Comparison of ENCODE assay signal across 9 cellular contexts in the genomic region with DNA sequence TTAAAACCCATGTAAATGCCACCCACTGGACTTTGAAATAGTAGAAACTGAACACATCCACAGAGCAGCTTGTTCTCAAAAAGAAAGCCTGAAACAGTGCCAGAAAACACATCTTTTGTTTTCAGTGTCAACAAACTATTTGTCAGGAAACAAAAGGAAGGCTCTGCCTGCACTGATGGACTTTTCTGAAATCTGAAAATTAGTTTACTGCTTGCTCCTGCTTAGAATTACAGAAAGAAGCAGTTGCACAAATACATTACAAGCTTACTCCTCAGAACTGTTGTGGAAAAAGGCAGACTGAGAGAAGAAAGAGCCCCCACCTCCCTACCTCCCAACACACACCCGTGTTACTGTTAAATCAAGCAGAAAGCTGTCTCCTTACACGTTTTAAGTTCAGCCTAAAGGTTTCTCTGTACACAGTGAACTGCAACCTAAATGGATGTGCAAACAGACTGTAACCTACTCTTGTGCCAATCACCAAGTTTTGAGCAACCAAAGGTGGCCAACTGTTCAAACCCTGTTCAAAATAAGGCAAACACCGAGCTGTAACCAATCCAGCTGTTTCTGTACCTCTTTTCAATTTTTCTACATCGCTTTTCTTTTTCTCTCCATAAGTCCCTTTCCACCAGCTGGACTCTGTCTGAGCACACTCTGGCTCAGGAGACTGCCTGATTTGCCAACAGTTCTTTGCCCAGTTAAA. TPM values are rescaled to one million over a fixed set of nuclear protein-coding genes. Genes with fewer than 3 reads are reported as not detected.
DNase-seq lines count a peak whose midpoint lies in the region; ATAC-seq, FAIRE-seq and TF ChIP-seq lines count a peak whose summit lies in the region.
"Had no signal": no experiment of that assay in that cellular context is flagged by ENCODE, and none has a peak within 500 bp of the region (broad histone marks: within the 10 kb centered on the region; RNA-seq: fewer than 3 reads in every experiment).

No MANE protein-coding gene starts in this region.

- no peak for TF ChIP-seq POLR2A in GM12891 (IDR thresholded peaks at IDR 0.05; ENCODE audit: low read depth, low read length)

- H3K9me3 Mint-ChIP-seq in naive B cell: no peaks in the 10 kb centered on the region
- no peaks in the 10 kb centered on the region for H3K9me3 Mint-ChIP-seq in stimulated activated naive CD8-positive, alpha-beta T cell treated with anti-CD3 and anti-CD28 coated beads, Interleukin-15, amount 100 ng/mL, for 72 hours
- H3K9me3 Mint-ChIP-seq: activated naive CD4-positive, alpha-beta T cell treated with anti-CD3 and anti-CD28 coated beads, Interleukin-2, amount 50 U/mL, for 24 hours had no signal

- FAIRE-seq in GM12891 (lab: Jason Lieb, UNC): peak; percentile 93

- peaks cover 42 to 50% (median 45%) of the 10 kb centered on the region in 3 donors for H3K4me1 Mint-ChIP-seq in naive B cell
- H3K4me1 Mint-ChIP-seq in stimulated activated naive CD8-positive, alpha-beta T cell treated with anti-CD3 and anti-CD28 coated beads, Interleukin-15, amount 100 ng/mL, for 72 hours: peaks cover 4% of the 10 kb centered on the region

- peak; percentile 34 for ATAC-seq in HG02885 (IDR thresholded peaks at IDR 0.05; ENCODE audit: poor library complexity, unreplicated experiment)
- no peak for ATAC-seq in naive B cell (ENCODE audit: low read depth in 2 of 2)
- no peak for ATAC-seq in SK-N-SH treated with all-trans-retinoic acid at 6 μM for 48 hours
- no peak for ATAC-seq in stimulated activated naive CD8-positive, alpha-beta T cell treated with anti-CD3 and anti-CD28 coated beads, Interleukin-15, amount 100 ng/mL, for 72 hours

- CTCF ChIA-PET in HEK293T (lab: Yijun Ruan, JAX): interaction anchor here (0.5 kb wide), 1 partner anchor 121 kb away, joined by 3 read pairs; no protein-coding TSS in a partner anchor

- no peaks in the 10 kb centered on the region for H3K36me3 Mint-ChIP-seq in naive B cell
- H3K36me3 Mint-ChIP-seq: activated naive CD4-positive, alpha-beta T cell treated with anti-CD3 and anti-CD28 coated beads, Interleukin-2, amount 50 U/mL, for 24 hours had no signal

- no peak for DNase-seq in GM12891 (ENCODE audit: insufficient read length, low spot score)
- peak; percentile 34 to 71 for DNase-seq in cardiac fibroblast (ENCODE audit: low read depth in 2 of 2)
- no peak for DNase-seq in naive B cell
- DNase-seq in HEK293T (ENCODE audit: extremely low spot score): no peak
- DNase-seq in mesenteric fat pad (ENCODE audit: low spot score): no peak
- DNase-seq in stimulated activated naive CD8-positive, alpha-beta T cell treated with anti-CD3 and anti-CD28 coated beads, Interleukin-15, amount 100 ng/mL, for 72 hours: no peak

- no peak overlapping the region for H3K4me3 ChIP-seq in cardiac fibroblast (replicated peaks in 1 of 2; ENCODE audit: low read depth in 2 of 2, low read length in 2 of 2)

- no peak for TF ChIP-seq CTCF in cardiac fibroblast (IDR thresholded peaks at IDR 0.05; ENCODE audit: low read depth, low read length)

- peak overlapping the region in 5 of 8 donors; percentile 31 to 84 (median 63) for H3K4me3 Mint-ChIP-seq in naive B cell
- H3K4me3 Mint-ChIP-seq in stimulated activated naive CD8-positive, alpha-beta T cell treated with anti-CD3 and anti-CD28 coated beads, Interleukin-15, amount 100 ng/mL, for 72 hours: no peak overlapping the region
- H3K4me3 Mint-ChIP-seq: activated naive CD4-positive, alpha-beta T cell treated with anti-CD3 and anti-CD28 coated beads, Interleukin-2, amount 50 U/mL, for 24 hours had no signal

- H3K27ac Mint-ChIP-seq in naive B cell: peak overlapping the region in 4 of 6 donors; percentile 53 to 82 (median 78)
- H3K27ac Mint-ChIP-seq in stimulated activated naive CD8-positive, alpha-beta T cell treated with anti-CD3 and anti-CD28 coated beads, Interleukin-15, amount 100 ng/mL, for 72 hours: peak overlapping the region in 1 of 2 donors; percentile 82
- H3K27ac Mint-ChIP-seq: activated naive CD4-positive, alpha-beta T cell treated with anti-CD3 and anti-CD28 coated beads, Interleukin-2, amount 50 U/mL, for 24 hours had no signal

- POLR2A ChIA-PET in HEK293T (lab: Yijun Ruan, JAX): no interaction called here

- peaks cover 5 to 14% (median 8%) of the 10 kb centered on the region in 3 donors for H3K27me3 Mint-ChIP-seq in naive B cell
- H3K27me3 Mint-ChIP-seq in stimulated activated naive CD8-positive, alpha-beta T cell treated with anti-CD3 and anti-CD28 coated beads, Interleukin-15, amount 100 ng/mL, for 72 hours: peaks cover 57% of the 10 kb centered on the region

TF ChIP-seq in GM12891, 5 proteins besides CTCF, POLR2A, EP300 and RAD21:
- TF ChIP-seq SPI1 (IDR thresholded peaks at IDR 0.05; ENCODE audit: low read depth, low read length): no peak
- TF ChIP-seq POU2F2 (IDR thresholded peaks at IDR 0.05; ENCODE audit: low read depth, low read length): no peak
- TF ChIP-seq TAF1 (IDR thresholded peaks at IDR 0.05; ENCODE audit: low read depth, low read length): no peak
- no peak for TF ChIP-seq PAX5 (IDR thresholded peaks at IDR 0.05; ENCODE audit: insufficient read depth, low read length, severe bottlenecking)

TF ChIP-seq in HEK293T, 16 proteins besides CTCF, POLR2A, EP300 and RAD21:
- no peak for TF ChIP-seq CTBP1 (IDR thresholded peaks at IDR 0.05; ENCODE audit: borderline replicate concordance)
- no peak for TF ChIP-seq LEF1 (IDR thresholded peaks at IDR 0.05; ENCODE audit: borderline replicate concordance)
- TF ChIP-seq NFRKB (IDR thresholded peaks at IDR 0.05): no peak
- no peak for TF ChIP-seq ELF4 (IDR thresholded peaks at IDR 0.05)
- TF ChIP-seq PKNOX1 (IDR thresholded peaks at IDR 0.05): no peak
- TF ChIP-seq L3MBTL2 (conservative IDR thresholded peaks at IDR 0.05): no peak
- TF ChIP-seq FOXA1 (IDR thresholded peaks at IDR 0.05): no peak
- no peak for TF ChIP-seq HDGF (IDR thresholded peaks at IDR 0.05; ENCODE audit: borderline replicate concordance)
- no peak for TF ChIP-seq BHLHE40 (IDR thresholded peaks at IDR 0.05; ENCODE audit: borderline replicate concordance)
- TF ChIP-seq TARDBP (IDR thresholded peaks at IDR 0.05): no peak
- TF ChIP-seq ZNF384 (IDR thresholded peaks at IDR 0.05): no peak
- no peak for TF ChIP-seq FOXK2 (IDR thresholded peaks at IDR 0.05)
- TF ChIP-seq FOXM1 (IDR thresholded peaks at IDR 0.05; ENCODE audit: borderline replicate concordance): no peak
- TF ChIP-seq ARNT (IDR thresholded peaks at IDR 0.05): no peak
- TF ChIP-seq SUZ12 (IDR thresholded peaks at IDR 0.05): no peak
- TF ChIP-seq SP1 (IDR thresholded peaks at IDR 0.05): no peak

TF ChIP-seq in SK-N-SH treated with all-trans-retinoic acid at 6 μM for 48 hours, 23 proteins besides CTCF, POLR2A, EP300 and RAD21 (continues in another document):
- no peak for TF ChIP-seq ZFP3 (CRISPR knock-in tag; IDR thresholded peaks at IDR 0.05)
- TF ChIP-seq ARNTL (CRISPR knock-in tag; IDR thresholded peaks at IDR 0.05; ENCODE audit: borderline replicate concordance, low read depth): no peak
- TF ChIP-seq TCF4 (CRISPR knock-in tag; IDR thresholded peaks at IDR 0.05; ENCODE audit: borderline replicate concordance): no peak
- TF ChIP-seq, protein P1, sequence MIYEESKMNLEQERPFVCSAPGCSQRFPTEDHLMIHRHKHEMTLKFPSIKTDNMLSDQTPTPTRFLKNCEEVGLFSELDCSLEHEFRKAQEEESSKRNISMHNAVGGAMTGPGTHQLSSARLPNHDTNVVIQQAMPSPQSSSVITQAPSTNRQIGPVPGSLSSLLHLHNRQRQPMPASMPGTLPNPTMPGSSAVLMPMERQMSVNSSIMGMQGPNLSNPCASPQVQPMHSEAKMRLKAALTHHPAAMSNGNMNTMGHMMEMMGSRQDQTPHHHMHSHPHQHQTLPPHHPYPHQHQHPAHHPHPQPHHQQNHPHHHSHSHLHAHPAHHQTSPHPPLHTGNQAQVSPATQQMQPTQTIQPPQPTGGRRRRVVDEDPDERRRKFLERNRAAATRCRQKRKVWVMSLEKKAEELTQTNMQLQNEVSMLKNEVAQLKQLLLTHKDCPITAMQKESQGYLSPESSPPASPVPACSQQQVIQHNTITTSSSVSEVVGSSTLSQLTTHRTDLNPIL (CRISPR knock-in tag; IDR thresholded peaks at IDR 0.05; ENCODE audit: low read depth): no peak
- TF ChIP-seq ZFP30 (CRISPR knock-in tag; IDR thresholded peaks at IDR 0.05): no peak
- TF ChIP-seq, protein P2, sequence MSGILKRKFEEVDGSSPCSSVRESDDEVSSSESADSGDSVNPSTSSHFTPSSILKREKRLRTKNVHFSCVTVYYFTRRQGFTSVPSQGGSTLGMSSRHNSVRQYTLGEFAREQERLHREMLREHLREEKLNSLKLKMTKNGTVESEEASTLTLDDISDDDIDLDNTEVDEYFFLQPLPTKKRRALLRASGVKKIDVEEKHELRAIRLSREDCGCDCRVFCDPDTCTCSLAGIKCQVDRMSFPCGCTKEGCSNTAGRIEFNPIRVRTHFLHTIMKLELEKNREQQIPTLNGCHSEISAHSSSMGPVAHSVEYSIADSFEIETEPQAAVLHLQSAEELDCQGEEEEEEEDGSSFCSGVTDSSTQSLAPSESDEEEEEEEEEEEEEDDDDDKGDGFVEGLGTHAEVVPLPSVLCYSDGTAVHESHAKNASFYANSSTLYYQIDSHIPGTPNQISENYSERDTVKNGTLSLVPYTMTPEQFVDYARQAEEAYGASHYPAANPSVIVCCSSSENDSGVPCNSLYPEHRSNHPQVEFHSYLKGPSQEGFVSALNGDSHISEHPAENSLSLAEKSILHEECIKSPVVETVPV (CRISPR knock-in tag; IDR thresholded peaks at IDR 0.05): no peak
- TF ChIP-seq POU6F1 (CRISPR knock-in tag; IDR thresholded peaks at IDR 0.05; ENCODE audit: borderline replicate concordance, low read depth): no peak
- no peak for TF ChIP-seq ZNF565 (CRISPR knock-in tag; conservative IDR thresholded peaks at IDR 0.05; ENCODE audit: low read depth)
- no peak for TF ChIP-seq OSR1 (CRISPR knock-in tag; IDR thresholded peaks at IDR 0.05)
- no peak for TF ChIP-seq ISL1 (CRISPR knock-in tag; IDR thresholded peaks at IDR 0.05)
- TF ChIP-seq RARB (CRISPR knock-in tag; IDR thresholded peaks at IDR 0.05): no peak
- TF ChIP-seq TOX (CRISPR knock-in tag; IDR thresholded peaks at IDR 0.05; ENCODE audit: borderline replicate concordance): no peak
- no peak for TF ChIP-seq CSDC2 (CRISPR knock-in tag; IDR thresholded peaks at IDR 0.05)

RNA-seq across cellular contexts. Expression of gene FRK, which starts 43.7 kb away (rescaled TPM):
- 0.33 TPM for polyA plus RNA-seq in GM12891 (2012; ENCODE audit: low read depth, missing spikeins)
- polyA plus RNA-seq in naive B cell (ENCODE audit: low read depth in 6 of 6): not detected
- total RNA-seq in mesenteric fat pad: 0.80 TPM

Comparison
In these comparisons a context has a peak if more than half of its experiments do, and no peak if none do; other contexts are left out.
1. DNase-seq: peak in cardiac fibroblast (2 of 2); none in GM12891 (single experiment), naive B cell (single experiment), HEK293T (single experiment), mesenteric fat pad (single experiment) and stimulated activated naive CD8-positive, alpha-beta T cell treated with anti-CD3 and anti-CD28 coated beads, Interleukin-15, amount 100 ng/mL, for 72 hours (0 of 2).
2. H3K4me3 Mint-ChIP-seq: peak in naive B cell (5 of 8); none in stimulated activated naive CD8-positive, alpha-beta T cell treated with anti-CD3 and anti-CD28 coated beads, Interleukin-15, amount 100 ng/mL, for 72 hours (0 of 2).